ENCODE assay signal across 11 cellular contexts in the genomic region with DNA sequence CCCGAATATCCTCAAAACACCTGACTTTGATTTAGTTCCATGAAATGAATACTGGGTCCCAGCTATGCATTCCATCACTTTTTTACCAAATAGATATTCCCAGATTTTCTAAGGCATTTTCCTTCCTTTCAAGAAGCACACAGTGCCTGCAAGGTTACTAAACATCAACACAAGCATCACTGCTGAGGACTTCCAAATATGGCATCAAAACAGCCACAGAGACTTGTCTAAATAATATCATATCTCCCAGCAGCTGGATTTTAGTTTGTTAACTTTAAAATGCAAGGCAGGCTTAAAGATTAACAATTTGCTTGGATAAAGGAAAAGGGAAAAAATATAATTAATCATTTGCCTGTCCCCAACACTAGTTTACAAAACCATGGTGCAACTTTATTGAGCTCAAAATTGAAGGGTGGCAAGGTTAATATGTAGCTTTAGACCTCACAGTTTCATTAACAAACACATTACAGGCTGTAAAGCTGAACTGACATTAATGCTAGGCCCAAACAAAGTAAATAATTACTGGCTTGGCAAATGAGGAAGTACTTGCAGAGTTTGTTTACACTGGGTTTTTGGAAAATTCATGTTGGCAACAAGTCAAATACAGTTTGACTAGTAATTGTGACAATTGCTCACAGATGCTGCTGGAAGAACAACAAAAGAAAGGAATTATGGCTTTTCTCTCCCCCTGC.
DNase-seq lines count a peak whose midpoint lies in the region; ATAC-seq and TF ChIP-seq lines count a peak whose summit lies in the region.
"Had no signal": no experiment of that assay in that cellular context is flagged by ENCODE, and none has a peak within 500 bp of the region (broad histone marks: within the 10 kb centered on the region; RNA-seq: fewer than 3 reads in every experiment).

No MANE protein-coding gene starts in this region.

- no peak for ATAC-seq in HG03469 (IDR thresholded peaks at IDR 0.05; ENCODE audit: unreplicated experiment)
- ATAC-seq in GM21360 (IDR thresholded peaks at IDR 0.05; ENCODE audit: unreplicated experiment), result no peak
- ATAC-seq: activated naive CD4-positive, alpha-beta T cell treated with anti-CD3 and anti-CD28 coated beads, Interleukin-2, amount 50 U/mL, for 72 hours; foreskin keratinocyte; natural killer cell treated with Interleukin-12 subunit alpha and Interleukin-12 subunit beta and Interleukin-15 and Interleukin-18, amount 100 ng/mL, for 72 hours had no signal

- no peaks in the 10 kb centered on the region for H3K79me2 ChIP-seq in neural progenitor cell (ENCODE audit: low read depth)

- H3K36me3 Mint-ChIP-seq in neural progenitor cell, result no peaks in the 10 kb centered on the region
- H3K36me3 Mint-ChIP-seq: activated naive CD4-positive, alpha-beta T cell treated with anti-CD3 and anti-CD28 coated beads, Interleukin-2, amount 50 U/mL, for 72 hours; natural killer cell treated with Interleukin-12 subunit alpha and Interleukin-12 subunit beta and Interleukin-15 and Interleukin-18, amount 100 ng/mL, for 72 hours had no signal

- no peak overlapping the region for H3K4me3 Mint-ChIP-seq in neural progenitor cell
- H3K4me3 Mint-ChIP-seq: natural killer cell treated with Interleukin-12 subunit alpha and Interleukin-12 subunit beta and Interleukin-15 and Interleukin-18, amount 100 ng/mL, for 72 hours had no signal

- H3K27me3 ChIP-seq in neural progenitor cell (no peaks in the 10 kb centered on the region), tibial nerve (no peaks in the 10 kb centered on the region)
- H3K27me3 ChIP-seq: foreskin keratinocyte had no signal

- whole genome bisulfite sequencing in tibial nerve, 2 donors, result 36 to 81% methylated on average over 1 of the region's 1 CpG
- WGBS in lower leg skin, 2 donors, result 56 to 67% methylated on average over 1 of the region's 1 CpG

- H3K27me3 Mint-ChIP-seq in neural progenitor cell (ENCODE audit: insufficient read depth, low read depth), result no peaks in the 10 kb centered on the region
- H3K27me3 Mint-ChIP-seq: natural killer cell treated with Interleukin-12 subunit alpha and Interleukin-12 subunit beta and Interleukin-15 and Interleukin-18, amount 100 ng/mL, for 72 hours had no signal

- peak; percentile 62 for DNase-seq in EH (ENCODE audit: low read depth)
- DNase-seq in NCI-H2029 treated with DMSO at 0.1 percent for 48 hours (lab: John Stamatoyannopoulos, UW), result peak; percentile 13
- DNase-seq in neural progenitor cell (ENCODE audit: low spot score), result no peak
- no peak for DNase-seq in tibial nerve (ENCODE audit: low spot score in 2 of 2)
- no peak for DNase-seq in lower leg skin (ENCODE audit: low spot score in 2 of 2)
- DNase-seq: foreskin keratinocyte had no signal

- H3K27ac Mint-ChIP-seq in neural progenitor cell, result no peak overlapping the region
- H3K27ac Mint-ChIP-seq: activated naive CD4-positive, alpha-beta T cell treated with anti-CD3 and anti-CD28 coated beads, Interleukin-2, amount 50 U/mL, for 72 hours; natural killer cell treated with Interleukin-12 subunit alpha and Interleukin-12 subunit beta and Interleukin-15 and Interleukin-18, amount 100 ng/mL, for 72 hours had no signal

- H3K4me3 ChIP-seq in neural progenitor cell (no peak overlapping the region), tibial nerve (no peak overlapping the region), lower leg skin (ENCODE audit: low read depth, poor library complexity, severe bottlenecking) (no peak overlapping the region)

- no peaks in the 10 kb centered on the region for H3K9me3 Mint-ChIP-seq in neural progenitor cell
- H3K9me3 Mint-ChIP-seq: activated naive CD4-positive, alpha-beta T cell treated with anti-CD3 and anti-CD28 coated beads, Interleukin-2, amount 50 U/mL, for 72 hours had no signal

- TF ChIP-seq CTCF in neural progenitor cell (IDR thresholded peaks at IDR 0.05) (no peak), tibial nerve (IDR thresholded peaks at IDR 0.05) (no peak), lower leg skin (IDR thresholded peaks at IDR 0.05) (no peak)

- intact Hi-C loops in lower leg skin (cut with DNase I; ENCODE audit: low total_unique reads), result no loop called here

- no peaks in the 10 kb centered on the region for H3K4me1 Mint-ChIP-seq in neural progenitor cell

- H4K20me1 ChIP-seq in neural progenitor cell (ENCODE audit: low read depth), result no peaks in the 10 kb centered on the region

- peak overlapping the region; percentile 43 for H3K27ac ChIP-seq in cingulate gyrus (ENCODE audit: low read depth, low read length)
- no peak overlapping the region for H3K27ac ChIP-seq in neural progenitor cell
- peak overlapping the region in 1 of 4 donors; percentile 16 for H3K27ac ChIP-seq in tibial nerve
- H3K27ac ChIP-seq: foreskin keratinocyte had no signal

- TF ChIP-seq POLR2A in tibial nerve (IDR thresholded peaks at IDR 0.05) (no peak), lower leg skin (IDR thresholded peaks at IDR 0.05) (no peak)

- H3K36me3 ChIP-seq in neural progenitor cell (no peaks in the 10 kb centered on the region), tibial nerve (no peaks in the 10 kb centered on the region)

- H3K9ac ChIP-seq in neural progenitor cell, result no peak overlapping the region

- TF ChIP-seq EP300 in tibial nerve (IDR thresholded peaks at IDR 0.05), result no peak

- no peak overlapping the region for H3K4me2 ChIP-seq in neural progenitor cell

- H3K9me3 ChIP-seq in neural progenitor cell (ENCODE audit: low read depth) (no peaks in the 10 kb centered on the region), tibial nerve (no peaks in the 10 kb centered on the region)

- H3K4me1 ChIP-seq in neural progenitor cell (peaks cover 7% of the 10 kb centered on the region), tibial nerve (peaks cover 0 to 25% (median 0%) of the 10 kb centered on the region in 4 donors)
- H3K4me1 ChIP-seq: foreskin keratinocyte had no signal

- H2AFZ ChIP-seq in neural progenitor cell (replicated peaks), result peak overlapping the region; percentile 71

- H3F3A ChIP-seq in neural progenitor cell (ENCODE audit: low read depth), result no peaks in the 10 kb centered on the region

Comparison
In these comparisons a context has a peak if more than half of its experiments do, and no peak if none do; other contexts are left out.
1. DNase-seq: peak in EH (single experiment) and NCI-H2029 treated with DMSO at 0.1 percent for 48 hours (single experiment); none in neural progenitor cell (single experiment), tibial nerve (0 of 2) and lower leg skin (0 of 2).